ENCODE assay signal across 15 cellular contexts in the genomic region with DNA sequence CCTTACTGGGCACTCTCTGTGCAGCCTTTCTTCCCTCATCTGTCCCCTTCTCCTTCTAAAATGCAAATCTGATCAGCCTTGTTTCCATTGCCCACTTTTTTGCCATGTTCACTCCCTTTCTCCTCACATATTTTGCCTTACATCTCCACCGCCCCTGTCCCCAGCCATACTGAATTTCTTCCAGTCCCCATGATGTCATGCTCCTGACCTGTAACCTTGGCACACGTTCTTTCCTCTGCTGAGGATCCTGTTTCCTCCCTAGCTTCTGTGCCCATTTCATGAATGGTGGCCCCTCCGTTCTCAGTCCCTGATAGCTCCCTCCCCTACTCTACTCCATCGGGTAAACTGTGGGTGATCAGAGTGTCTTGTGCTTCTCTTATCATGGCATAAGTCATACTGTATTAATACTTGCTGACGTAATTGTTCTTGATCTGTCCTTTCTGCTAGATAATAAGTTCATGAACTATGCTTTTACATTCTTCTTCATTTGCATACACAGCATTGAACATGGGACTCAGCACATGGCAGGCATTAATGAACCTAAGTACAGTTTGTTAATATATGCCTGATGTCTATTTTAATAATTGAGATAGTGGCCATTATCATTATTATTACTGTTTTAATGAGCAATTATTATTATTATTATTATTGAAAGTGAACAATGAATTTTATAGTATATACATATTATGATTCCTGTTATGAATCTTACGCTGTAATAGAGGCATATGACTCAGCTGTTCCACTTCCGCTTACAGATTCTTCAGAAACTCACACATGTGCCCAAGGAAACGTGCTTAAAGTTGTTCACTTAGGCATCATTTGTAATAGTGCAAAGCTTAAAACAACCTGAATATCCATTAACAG. TPM values are rescaled to one million over a fixed set of nuclear protein-coding genes. Genes with fewer than 3 reads are reported as not detected.
DNase-seq lines count a peak whose midpoint lies in the region; ATAC-seq, FAIRE-seq and TF ChIP-seq lines count a peak whose summit lies in the region.
"Had no signal": no experiment of that assay in that cellular context is flagged by ENCODE, and none has a peak within 500 bp of the region (broad histone marks: within the 10 kb centered on the region; RNA-seq: fewer than 3 reads in every experiment).

No MANE protein-coding gene starts in this region.

- H3K9me3 Mint-ChIP-seq in activated CD4-positive, alpha-beta T cell treated with anti-CD3 and anti-CD28 coated beads for 36 hours (ENCODE audit: low read depth), result no peaks in the 10 kb centered on the region
- no peaks in the 10 kb centered on the region for H3K9me3 Mint-ChIP-seq in activated CD4-positive, alpha-beta T cell treated with anti-CD3 and anti-CD28 coated beads, Interleukin-2, amount 10 ng/mL, durations not matched to agents 24 days and 14 days
- no peaks in the 10 kb centered on the region for H3K9me3 Mint-ChIP-seq in central memory CD8-positive, alpha-beta T cell
- H3K9me3 Mint-ChIP-seq: neural progenitor cell had no signal

- 78 to 81% (median 80%) methylated on average over 8 of the region's 8 CpGs for WGBS in ovary, 3 donors

- H3K36me3 ChIP-seq in MG63, result no peaks in the 10 kb centered on the region
- H3K36me3 ChIP-seq in ovary, result no peaks in the 10 kb centered on the region
- H3K36me3 ChIP-seq: gastroesophageal sphincter, neural progenitor cell had no signal

- TF ChIP-seq EP300 in ovary (IDR thresholded peaks at IDR 0.05), result no peak

- no peaks in the 10 kb centered on the region for H3K27me3 ChIP-seq in MG63
- H3K27me3 ChIP-seq in ovary, result no peaks in the 10 kb centered on the region
- H3K27me3 ChIP-seq: gastroesophageal sphincter, neural progenitor cell, stomach had no signal

- ATAC-seq in activated CD4-positive, alpha-beta T cell treated with anti-CD3 and anti-CD28 coated beads for 36 hours, result peak; percentile 56
- ATAC-seq in GM21528 (IDR thresholded peaks at IDR 0.05; ENCODE audit: low FRiP score, unreplicated experiment), result peak; percentile 61
- ATAC-seq in HG03439 (IDR thresholded peaks at IDR 0.05; ENCODE audit: unreplicated experiment), result peak; percentile 85
- ATAC-seq in central memory CD8-positive, alpha-beta T cell (replicated peaks; ENCODE audit: extremely low read depth, poor library complexity, severe bottlenecking), result peak; percentile 60
- ATAC-seq: A549, gastroesophageal sphincter, left lobe of liver had no signal

- peak; percentile 28 for DNase-seq in activated CD4-positive, alpha-beta T cell treated with anti-CD3 and anti-CD28 coated beads for 36 hours
- no peak for DNase-seq in activated CD4-positive, alpha-beta T cell treated with anti-CD3 and anti-CD28 coated beads, Interleukin-2, amount 10 ng/mL, durations not matched to agents 24 days and 14 days
- DNase-seq in central memory CD8-positive, alpha-beta T cell (ENCODE audit: low spot score in 2 of 2), result no peak
- DNase-seq in GM12891 (ENCODE audit: insufficient read length, low spot score), result no peak
- no peak for DNase-seq in MG63
- DNase-seq in ovary, result no peak
- DNase-seq: NCI-H446, SHP77, stomach had no signal

- no peaks in the 10 kb centered on the region for H3K27me3 Mint-ChIP-seq in activated CD4-positive, alpha-beta T cell treated with anti-CD3 and anti-CD28 coated beads for 36 hours
- peaks cover 8% of the 10 kb centered on the region for H3K27me3 Mint-ChIP-seq in activated CD4-positive, alpha-beta T cell treated with anti-CD3 and anti-CD28 coated beads, Interleukin-2, amount 10 ng/mL, durations not matched to agents 24 days and 14 days
- no peaks in the 10 kb centered on the region for H3K27me3 Mint-ChIP-seq in central memory CD8-positive, alpha-beta T cell

- CTCF ChIA-PET in activated CD4-positive, alpha-beta T cell treated with anti-CD3 and anti-CD28 coated beads for 36 hours (lab: Charles Lee), result no interaction called here

- TF ChIP-seq POLR2A in GM12891 (IDR thresholded peaks at IDR 0.05; ENCODE audit: low read depth, low read length) (no peak), ovary (IDR thresholded peaks at IDR 0.05) (no peak)

- FAIRE-seq in GM12891 (lab: Jason Lieb, UNC), result no peak
- FAIRE-seq: A549 had no signal

- H3K27ac Mint-ChIP-seq in activated CD4-positive, alpha-beta T cell treated with anti-CD3 and anti-CD28 coated beads for 36 hours, result no peak overlapping the region
- H3K27ac Mint-ChIP-seq in activated CD4-positive, alpha-beta T cell treated with anti-CD3 and anti-CD28 coated beads, Interleukin-2, amount 10 ng/mL, durations not matched to agents 24 days and 14 days, result no peak overlapping the region
- H3K27ac Mint-ChIP-seq in central memory CD8-positive, alpha-beta T cell (ENCODE audit: low read depth), result no peak overlapping the region
- H3K27ac Mint-ChIP-seq: neural progenitor cell had no signal

- intact Hi-C loops in activated CD4-positive, alpha-beta T cell treated with anti-CD3 and anti-CD28 coated beads for 36 hours (cut with DNase I, micrococcal nuclease), result no loop called here
- intact Hi-C loops in activated CD4-positive, alpha-beta T cell treated with anti-CD3 and anti-CD28 coated beads, Interleukin-2, amount 10 ng/mL, durations not matched to agents 24 days and 14 days (cut with micrococcal nuclease), result no loop called here
- intact Hi-C loops in ovary (cut with DNase I), result no loop called here

- H3K4me1 ChIP-seq in ovary (ENCODE audit: insufficient read depth), result no peaks in the 10 kb centered on the region
- H3K4me1 ChIP-seq: gastroesophageal sphincter, neural progenitor cell had no signal

- no peaks in the 10 kb centered on the region for H3K36me3 Mint-ChIP-seq in activated CD4-positive, alpha-beta T cell treated with anti-CD3 and anti-CD28 coated beads for 36 hours (ENCODE audit: low read depth)
- H3K36me3 Mint-ChIP-seq in activated CD4-positive, alpha-beta T cell treated with anti-CD3 and anti-CD28 coated beads, Interleukin-2, amount 10 ng/mL, durations not matched to agents 24 days and 14 days (ENCODE audit: low read depth), result no peaks in the 10 kb centered on the region
- no peaks in the 10 kb centered on the region for H3K36me3 Mint-ChIP-seq in central memory CD8-positive, alpha-beta T cell (ENCODE audit: insufficient read depth)

- no peak overlapping the region for H3K4me3 Mint-ChIP-seq in activated CD4-positive, alpha-beta T cell treated with anti-CD3 and anti-CD28 coated beads for 36 hours
- H3K4me3 Mint-ChIP-seq in activated CD4-positive, alpha-beta T cell treated with anti-CD3 and anti-CD28 coated beads, Interleukin-2, amount 10 ng/mL, durations not matched to agents 24 days and 14 days, result no peak overlapping the region
- H3K4me3 Mint-ChIP-seq in central memory CD8-positive, alpha-beta T cell, result no peak overlapping the region
- H3K4me3 Mint-ChIP-seq: neural progenitor cell had no signal

- H3K27ac ChIP-seq in ovary, result no peak overlapping the region
- H3K27ac ChIP-seq: A549, gastroesophageal sphincter, neural progenitor cell, stomach had no signal

- POLR2A ChIA-PET in activated CD4-positive, alpha-beta T cell treated with anti-CD3 and anti-CD28 coated beads for 36 hours (lab: Charles Lee), result interaction anchor here (0.5 kb wide), 1 partner anchor 1186 kb away, joined by 8 read pairs; no protein-coding TSS in a partner anchor

- H3K9me3 ChIP-seq in MG63, result no peaks in the 10 kb centered on the region
- no peaks in the 10 kb centered on the region for H3K9me3 ChIP-seq in ovary
- H3K9me3 ChIP-seq: A549, gastroesophageal sphincter, stomach had no signal

- no peak overlapping the region for H3K4me3 ChIP-seq in MG63
- H3K4me3 ChIP-seq in ovary, result no peak overlapping the region
- H3K4me3 ChIP-seq: A549, gastroesophageal sphincter, neural progenitor cell, stomach had no signal

- TF ChIP-seq CTCF in ovary (IDR thresholded peaks at IDR 0.05), result no peak

- peaks cover 15% of the 10 kb centered on the region for H3K4me1 Mint-ChIP-seq in activated CD4-positive, alpha-beta T cell treated with anti-CD3 and anti-CD28 coated beads for 36 hours
- H3K4me1 Mint-ChIP-seq in activated CD4-positive, alpha-beta T cell treated with anti-CD3 and anti-CD28 coated beads, Interleukin-2, amount 10 ng/mL, durations not matched to agents 24 days and 14 days, result peaks cover 7% of the 10 kb centered on the region
- no peaks in the 10 kb centered on the region for H3K4me1 Mint-ChIP-seq in central memory CD8-positive, alpha-beta T cell
- H3K4me1 Mint-ChIP-seq: neural progenitor cell had no signal

TF ChIP-seq in GM12891, 5 proteins besides CTCF, POLR2A, EP300 and RAD21:
- no peak for TF ChIP-seq POLR2AphosphoS5 (IDR thresholded peaks at IDR 0.05; ENCODE audit: low read depth, low read length)
- TF ChIP-seq POU2F2 (IDR thresholded peaks at IDR 0.05; ENCODE audit: low read depth, low read length), result no peak
- TF ChIP-seq PAX5 (IDR thresholded peaks at IDR 0.05; ENCODE audit: insufficient read depth, low read length, severe bottlenecking), result no peak
- TF ChIP-seq SPI1 (IDR thresholded peaks at IDR 0.05; ENCODE audit: low read depth, low read length), result no peak
- TF ChIP-seq TAF1 (IDR thresholded peaks at IDR 0.05; ENCODE audit: low read depth, low read length), result no peak

RNA-seq across cellular contexts. Expression of a gene that starts 28.5 kb away (rescaled TPM):
- total RNA-seq in activated CD4-positive, alpha-beta T cell treated with anti-CD3 and anti-CD28 coated beads for 36 hours, result 1 to 10 TPM; 3.0 to 3.1 TPM
- 1.5 and 1.6 TPM in 2 replicates for total RNA-seq in activated CD4-positive, alpha-beta T cell treated with anti-CD3 and anti-CD28 coated beads, Interleukin-2, amount 10 ng/mL, durations not matched to agents 24 days and 14 days
- polyA plus RNA-seq in GM12891 (2012; ENCODE audit: low read depth, missing spikeins), result 0.03 TPM
- total RNA-seq in MG63 (2014; rRNA removed; shearing (Covaris generic); ENCODE audit: low replicate concordance), result 0.89 and 1.5 TPM in 2 replicates
- total RNA-seq in ovary, result 10 to 100 TPM in 1 of 7 donors, 1 to 10 TPM in 6; 1.2 to 21.0 (median 1.8) TPM
- polyA plus RNA-seq in ovary, result under 1 TPM; 0.52 to 0.87 TPM
